Comparison of ENCODE assay signal across 1 cellular context in the genomic region with DNA sequence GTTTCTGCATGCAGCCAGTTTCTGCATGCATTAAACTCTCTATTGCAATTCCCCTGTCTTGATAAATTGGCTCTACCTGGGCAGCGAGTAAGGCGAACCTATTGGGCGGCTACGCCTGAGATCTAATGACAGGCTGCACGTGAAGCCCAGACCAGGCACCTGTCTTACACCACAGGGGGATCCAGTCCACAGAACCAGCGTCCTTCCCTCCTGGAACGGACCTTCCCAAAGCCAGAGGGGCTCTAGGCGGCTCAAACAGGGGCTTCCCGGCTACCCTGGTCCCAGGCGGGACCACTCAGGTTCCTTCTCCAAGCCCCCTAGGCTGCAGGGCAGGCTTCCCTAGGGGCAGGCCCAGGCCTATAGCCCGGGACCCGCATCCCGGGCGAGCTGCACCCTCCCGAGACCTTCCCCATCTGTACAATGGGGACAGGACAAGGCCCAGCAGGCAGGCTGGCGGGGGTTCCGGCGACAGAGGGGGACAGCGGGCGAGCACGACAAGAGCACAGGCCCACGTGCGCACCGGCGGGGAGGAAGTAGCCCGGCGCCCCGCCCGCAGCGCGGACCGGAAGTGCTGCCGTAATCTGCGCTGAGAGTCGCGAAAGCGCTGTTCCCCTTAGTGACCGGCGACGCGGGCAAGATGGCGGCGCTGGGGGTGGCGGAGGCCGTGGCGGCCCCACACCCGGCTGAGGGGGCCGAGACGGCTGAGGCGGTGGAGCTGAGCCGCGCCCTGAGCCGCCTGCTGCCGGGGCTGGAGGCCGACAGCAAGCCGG.
TF ChIP-seq lines count a peak whose summit lies in the region.

TSS of gene DNAAF5 (plus strand) at position 616 of the 770 bp plus-strand sequence. CDS start at position 638, 22 bp downstream.

TF ChIP-seq in HepG2, 621 proteins besides CTCF, POLR2A, EP300 and RAD21 (continued from another document and continues in another):
- TF ChIP-seq ZNF407 (CRISPR knock-in tag; IDR thresholded peaks at IDR 0.05; ENCODE audit: not compliant biosample characterization) (peak; percentile 80), GPN1 (CRISPR knock-in tag; IDR thresholded peaks at IDR 0.05; ENCODE audit: borderline replicate concordance) (no peak), ZNF44 (CRISPR knock-in tag; IDR thresholded peaks at IDR 0.05) (peak; percentile 92; the same call in 1 of the 2 replicates), ZFAT (CRISPR knock-in tag; conservative IDR thresholded peaks at IDR 0.05) (no peak), ZNF264 (CRISPR knock-in tag; IDR thresholded peaks at IDR 0.05) (no peak), GATAD1 (CRISPR knock-in tag; IDR thresholded peaks at IDR 0.05) (peak; percentile 95), ZNF441 (CRISPR knock-in tag; IDR thresholded peaks at IDR 0.05; ENCODE audit: borderline replicate concordance) (no peak; the same call in 1 of the 2 replicates), CENPT (CRISPR knock-in tag; IDR thresholded peaks at IDR 0.05; ENCODE audit: low read depth) (no peak), ZNF550 (CRISPR knock-in tag; IDR thresholded peaks at IDR 0.05; ENCODE audit: borderline replicate concordance) (no peak), SAFB2 (CRISPR knock-in tag; IDR thresholded peaks at IDR 0.05; ENCODE audit: borderline replicate concordance, low read depth) (0 out of 2 replicates have a peak, but pooled peaks have one; percentile 56), ZNF574 (CRISPR knock-in tag; IDR thresholded peaks at IDR 0.05) (peak; percentile 87), RBM22 (optimal IDR thresholded peaks at IDR 0.05; ENCODE audit: low read length) (peak; percentile 56), ZNF414 (CRISPR knock-in tag; IDR thresholded peaks at IDR 0.05) (peak; percentile 79), XRCC5 (optimal IDR thresholded peaks at IDR 0.05; ENCODE audit: low read length) (no peak), NFKB2 (CRISPR knock-in tag; IDR thresholded peaks at IDR 0.05; ENCODE audit: borderline replicate concordance) (peak; percentile 64; the same call in 1 of the 2 replicates), PRDM10 (CRISPR knock-in tag; IDR thresholded peaks at IDR 0.05; ENCODE audit: low read depth) (no peak), ZNF350 (CRISPR knock-in tag; IDR thresholded peaks at IDR 0.05; ENCODE audit: borderline replicate concordance, low read depth) (peak; percentile 78), ZMYM4 (CRISPR knock-in tag; IDR thresholded peaks at IDR 0.05) (no peak; the same call in 1 of the 2 replicates), ZC3H13 (CRISPR knock-in tag; IDR thresholded peaks at IDR 0.05) (0 out of 2 replicates have a peak, but pooled peaks have one; percentile 80), PAX8 (CRISPR knock-in tag; IDR thresholded peaks at IDR 0.05; ENCODE audit: borderline replicate concordance) (peak; percentile 39; the same call in 1 of the 2 replicates), ZNF563 (CRISPR knock-in tag; IDR thresholded peaks at IDR 0.05) (peak; percentile 89), RNF219 (CRISPR knock-in tag; IDR thresholded peaks at IDR 0.05) (no peak)
- TF ChIP-seq, protein P1, sequence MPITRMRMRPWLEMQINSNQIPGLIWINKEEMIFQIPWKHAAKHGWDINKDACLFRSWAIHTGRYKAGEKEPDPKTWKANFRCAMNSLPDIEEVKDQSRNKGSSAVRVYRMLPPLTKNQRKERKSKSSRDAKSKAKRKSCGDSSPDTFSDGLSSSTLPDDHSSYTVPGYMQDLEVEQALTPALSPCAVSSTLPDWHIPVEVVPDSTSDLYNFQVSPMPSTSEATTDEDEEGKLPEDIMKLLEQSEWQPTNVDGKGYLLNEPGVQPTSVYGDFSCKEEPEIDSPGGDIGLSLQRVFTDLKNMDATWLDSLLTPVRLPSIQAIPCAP (CRISPR knock-in tag; IDR thresholded peaks at IDR 0.05; ENCODE audit: low read depth) = no peak
- TF ChIP-seq, protein P2, sequence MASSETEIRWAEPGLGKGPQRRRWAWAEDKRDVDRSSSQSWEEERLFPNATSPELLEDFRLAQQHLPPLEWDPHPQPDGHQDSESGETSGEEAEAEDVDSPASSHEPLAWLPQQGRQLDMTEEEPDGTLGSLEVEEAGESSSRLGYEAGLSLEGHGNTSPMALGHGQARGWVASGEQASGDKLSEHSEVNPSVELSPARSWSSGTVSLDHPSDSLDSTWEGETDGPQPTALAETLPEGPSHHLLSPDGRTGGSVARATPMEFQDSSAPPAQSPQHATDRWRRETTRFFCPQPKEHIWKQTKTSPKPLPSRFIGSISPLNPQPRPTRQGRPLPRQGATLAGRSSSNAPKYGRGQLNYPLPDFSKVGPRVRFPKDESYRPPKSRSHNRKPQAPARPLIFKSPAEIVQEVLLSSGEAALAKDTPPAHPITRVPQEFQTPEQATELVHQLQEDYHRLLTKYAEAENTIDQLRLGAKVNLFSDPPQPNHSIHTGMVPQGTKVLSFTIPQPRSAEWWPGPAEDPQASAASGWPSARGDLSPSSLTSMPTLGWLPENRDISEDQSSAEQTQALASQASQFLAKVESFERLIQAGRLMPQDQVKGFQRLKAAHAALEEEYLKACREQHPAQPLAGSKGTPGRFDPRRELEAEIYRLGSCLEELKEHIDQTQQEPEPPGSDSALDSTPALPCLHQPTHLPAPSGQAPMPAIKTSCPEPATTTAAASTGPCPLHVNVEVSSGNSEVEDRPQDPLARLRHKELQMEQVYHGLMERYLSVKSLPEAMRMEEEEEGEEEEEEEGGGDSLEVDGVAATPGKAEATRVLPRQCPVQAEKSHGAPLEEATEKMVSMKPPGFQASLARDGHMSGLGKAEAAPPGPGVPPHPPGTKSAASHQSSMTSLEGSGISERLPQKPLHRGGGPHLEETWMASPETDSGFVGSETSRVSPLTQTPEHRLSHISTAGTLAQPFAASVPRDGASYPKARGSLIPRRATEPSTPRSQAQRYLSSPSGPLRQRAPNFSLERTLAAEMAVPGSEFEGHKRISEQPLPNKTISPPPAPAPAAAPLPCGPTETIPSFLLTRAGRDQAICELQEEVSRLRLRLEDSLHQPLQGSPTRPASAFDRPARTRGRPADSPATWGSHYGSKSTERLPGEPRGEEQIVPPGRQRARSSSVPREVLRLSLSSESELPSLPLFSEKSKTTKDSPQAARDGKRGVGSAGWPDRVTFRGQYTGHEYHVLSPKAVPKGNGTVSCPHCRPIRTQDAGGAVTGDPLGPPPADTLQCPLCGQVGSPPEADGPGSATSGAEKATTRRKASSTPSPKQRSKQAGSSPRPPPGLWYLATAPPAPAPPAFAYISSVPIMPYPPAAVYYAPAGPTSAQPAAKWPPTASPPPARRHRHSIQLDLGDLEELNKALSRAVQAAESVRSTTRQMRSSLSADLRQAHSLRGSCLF (CRISPR knock-in tag; IDR thresholded peaks at IDR 0.05; ENCODE audit: borderline replicate concordance) = no peak
